In the genomic region with DNA sequence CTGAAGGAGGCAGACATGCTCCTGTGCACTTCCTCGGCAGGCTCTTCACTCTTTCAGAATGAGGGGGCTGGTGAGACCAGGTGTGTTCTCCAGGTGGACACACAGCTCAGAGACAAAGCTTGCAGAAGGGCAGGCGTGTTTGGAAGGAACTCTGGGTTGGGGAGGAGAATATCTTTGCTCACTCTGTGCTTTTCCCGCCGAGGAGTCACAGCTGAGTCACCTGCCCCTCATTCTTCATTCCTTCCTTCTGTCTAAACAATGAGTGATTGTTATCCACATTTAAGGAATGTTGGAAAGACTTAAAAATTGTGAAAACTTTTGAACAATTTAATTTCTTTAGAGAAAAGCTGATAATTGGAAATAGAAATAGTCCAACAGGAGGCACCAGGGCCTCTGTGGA, we compare ENCODE assay signal across 21 cellular contexts.
"Had no signal": no experiment of that assay in that cellular context is flagged by ENCODE, and none has a peak within 500 bp of the region (broad histone marks: within the 10 kb centered on the region; RNA-seq: fewer than 3 reads in every experiment).

No MANE protein-coding gene starts in this region.

- H3K4me1 ChIP-seq: vagina had no signal

- H3K27me3 ChIP-seq: neutrophil, spleen, vagina had no signal

- DNase-seq: effector memory CD8-positive, alpha-beta T cell; glutamatergic neuron; kidney; mammary epithelial cell; mucosa of descending colon; naive thymus-derived CD8-positive, alpha-beta T cell; spleen; stimulated activated CD4-positive, alpha-beta T cell treated with anti-CD3 and anti-CD28 coated beads, Interleukin-15, amount 100 ng/mL, for 24 hours; stimulated activated CD4-positive, alpha-beta T cell treated with anti-CD3 and anti-CD28 coated beads, Interleukin-1b, Interleukin-23, amount 100 ng/mL, for 48 hours; stimulated activated CD4-positive, alpha-beta T cell treated with anti-CD3 and anti-CD28 coated beads, Interleukin-4, amount 100 ng/mL, for 24 hours; stimulated activated naive B cell treated with anti-CD40 and anti-IgM and Interleukin-4, amounts not matched to agents 10 μg/mL and 1 μg/mL and 100 μg/mL, for 72 hours; stimulated activated naive CD8-positive, alpha-beta T cell treated with anti-CD3 and anti-CD28 coated beads, Interleukin-15, amount 100 ng/mL, for 72 hours; trophoblast cell had no signal

- ATAC-seq: effector memory CD8-positive, alpha-beta T cell; gastroesophageal sphincter; left lobe of liver; mucosa of descending colon; naive thymus-derived CD8-positive, alpha-beta T cell; sciatic nerve; stimulated activated naive B cell treated with anti-CD40 and anti-IgM and Interleukin-4, amounts not matched to agents 10 μg/mL and 1 μg/mL and 100 μg/mL, for 72 hours; stimulated activated naive CD8-positive, alpha-beta T cell treated with anti-CD3 and anti-CD28 coated beads, Interleukin-15, amount 100 ng/mL, for 72 hours had no signal

- H3K27ac ChIP-seq: epithelial cell of prostate, esophagus muscularis mucosa, gastroesophageal sphincter, neutrophil, spleen, thoracic aorta, vagina had no signal
